Comparison of ENCODE assay signal across 15 cellular contexts in the genomic region with DNA sequence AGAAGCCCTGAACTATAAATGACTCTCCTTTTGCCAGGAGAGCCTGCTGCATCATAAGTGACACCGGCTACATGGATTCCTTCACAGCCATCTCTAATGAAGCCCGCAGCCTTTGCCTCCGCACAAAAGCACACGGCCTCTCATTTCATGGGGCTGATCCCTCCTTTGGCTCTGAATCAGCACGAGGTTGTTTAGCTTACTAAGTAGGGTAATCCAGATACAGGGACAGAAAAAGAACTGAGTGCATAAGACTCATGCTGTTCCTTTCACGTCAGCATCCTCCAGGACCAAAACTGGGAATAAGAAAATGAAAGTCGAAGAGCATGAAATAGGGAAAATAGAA.
DNase-seq lines count a peak whose midpoint lies in the region; TF ChIP-seq lines count a peak whose summit lies in the region.
"Had no signal": no experiment of that assay in that cellular context is flagged by ENCODE, and none has a peak within 500 bp of the region (broad histone marks: within the 10 kb centered on the region; RNA-seq: fewer than 3 reads in every experiment).

No MANE protein-coding gene starts in this region.

- TF ChIP-seq EP300 in transverse colon (IDR thresholded peaks at IDR 0.05; ENCODE audit: low read depth) = no peak

- peak overlapping the region; percentile 9 to 44 for H3K27ac ChIP-seq in mucosa of rectum (ENCODE audit: low read depth in 2 of 2, low read length in 2 of 2)
- H3K27ac ChIP-seq in transverse colon = peak overlapping the region; percentile 58 to 71 (median 63)

- no peak for TF ChIP-seq POLR2A in transverse colon (IDR thresholded peaks at IDR 0.05)

- no peaks in the 10 kb centered on the region for H3K9me3 Mint-ChIP-seq in activated naive CD4-positive, alpha-beta T cell treated with anti-CD3 and anti-CD28 coated beads for 36 hours
- H3K9me3 Mint-ChIP-seq: CD4-positive, alpha-beta memory T cell; stimulated activated naive CD8-positive, alpha-beta T cell treated with anti-CD3 and anti-CD28 coated beads, Interleukin-15, amount 100 ng/mL, for 72 hours had no signal

- H3K4me3 ChIP-seq in mucosa of rectum (ENCODE audit: low read length in 2 of 2) (no peak overlapping the region), transverse colon (no peak overlapping the region)
- H3K4me3 ChIP-seq: HAP-1 had no signal

- no peak overlapping the region for H3K4me3 Mint-ChIP-seq in activated naive CD4-positive, alpha-beta T cell treated with anti-CD3 and anti-CD28 coated beads for 36 hours
- H3K4me3 Mint-ChIP-seq: activated naive CD8-positive, alpha-beta T cell; CD4-positive, alpha-beta memory T cell; stimulated activated naive CD8-positive, alpha-beta T cell treated with anti-CD3 and anti-CD28 coated beads, Interleukin-15, amount 100 ng/mL, for 72 hours had no signal

- intact Hi-C loops in transverse colon (cut with DNase I; ENCODE audit: low total_unique reads) = no loop called here
- intact Hi-C loops in activated naive CD4-positive, alpha-beta T cell treated with anti-CD3 and anti-CD28 coated beads for 36 hours (cut with micrococcal nuclease) = no loop called here

- H3K4me1 Mint-ChIP-seq in activated naive CD4-positive, alpha-beta T cell treated with anti-CD3 and anti-CD28 coated beads for 36 hours (ENCODE audit: low read depth) = peaks cover 21% of the 10 kb centered on the region

- H3K27ac Mint-ChIP-seq in activated naive CD4-positive, alpha-beta T cell treated with anti-CD3 and anti-CD28 coated beads for 36 hours = no peak overlapping the region
- H3K27ac Mint-ChIP-seq: activated naive CD8-positive, alpha-beta T cell; CD4-positive, alpha-beta memory T cell; stimulated activated naive CD8-positive, alpha-beta T cell treated with anti-CD3 and anti-CD28 coated beads, Interleukin-15, amount 100 ng/mL, for 72 hours had no signal

- H3K27me3 ChIP-seq in mucosa of rectum (ENCODE audit: control insufficient read depth in 2 of 2, insufficient read depth in 2 of 2, low read length in 2 of 2) (no peaks in the 10 kb centered on the region), transverse colon (no peaks in the 10 kb centered on the region)
- H3K27me3 ChIP-seq: dorsolateral prefrontal cortex had no signal

- no peaks in the 10 kb centered on the region for H3K36me3 Mint-ChIP-seq in activated naive CD4-positive, alpha-beta T cell treated with anti-CD3 and anti-CD28 coated beads for 36 hours (ENCODE audit: low read depth)
- H3K36me3 Mint-ChIP-seq: activated naive CD8-positive, alpha-beta T cell; CD4-positive, alpha-beta memory T cell had no signal

- H3K9me3 ChIP-seq in mucosa of rectum (ENCODE audit: control insufficient read depth in 2 of 2, low read length in 2 of 2) (no peaks in the 10 kb centered on the region), transverse colon (no peaks in the 10 kb centered on the region)
- H3K9me3 ChIP-seq: HAP-1 had no signal

- H3K27me3 Mint-ChIP-seq in activated naive CD4-positive, alpha-beta T cell treated with anti-CD3 and anti-CD28 coated beads for 36 hours (ENCODE audit: low read depth) = no peaks in the 10 kb centered on the region
- H3K27me3 Mint-ChIP-seq: activated naive CD8-positive, alpha-beta T cell had no signal

- CTCF ChIA-PET in activated naive CD4-positive, alpha-beta T cell treated with anti-CD3 and anti-CD28 coated beads for 36 hours (lab: Charles Lee) = interaction anchor here (1.2 to 1.4 kb wide), 2 partner anchors 9 to 73 kb away, joined by 3 read pairs; no protein-coding TSS in a partner anchor

- 56 to 63% methylated on average over 2 to 7 of the region's 7 CpGs for WGBS in transverse colon (ENCODE audit: low coverage in 1 of 2), 2 donors

- DNase-seq in NCI-H146 (lab: John Stamatoyannopoulos, UW) = peak; percentile 7
- DNase-seq in NCI-H146 treated with DMSO at 0.1 percent for 48 hours (lab: John Stamatoyannopoulos, UW; ENCODE audit: unreplicated experiment) = no peak
- peak; percentile 54 for DNase-seq in ecto neural progenitor cell (ENCODE audit: low spot score)
- no peak for DNase-seq in transverse colon
- DNase-seq in activated CD4-positive, alpha-beta T cell treated with anti-CD3 and anti-CD28 coated beads for 1 hour = no peak
- no peak for DNase-seq in activated naive CD4-positive, alpha-beta T cell treated with anti-CD3 and anti-CD28 coated beads for 36 hours
- no peak for DNase-seq in epidermal melanocyte (ENCODE audit: insufficient read length, low spot score)
- DNase-seq: 8988T; CD4-positive, alpha-beta memory T cell; dorsolateral prefrontal cortex; foreskin melanocyte; stimulated activated naive CD8-positive, alpha-beta T cell treated with anti-CD3 and anti-CD28 coated beads, Interleukin-15, amount 100 ng/mL, for 72 hours had no signal

- in situ Hi-C loops in transverse colon (cut with MboI; ENCODE audit: low pct_ligation_motif_present in 1 of 4, low pct_unique_long_range_greater_than_20kb in 1 of 4, low sequenced_read_pairs in 3 of 4) = no loop called here

- no peak overlapping the region for H3K9ac ChIP-seq in mucosa of rectum (ENCODE audit: low read depth in 1 of 2, low read length in 2 of 2)

- H3K36me3 ChIP-seq in mucosa of rectum (ENCODE audit: control insufficient read depth in 2 of 2, insufficient read depth in 2 of 2, low read length in 2 of 2) = no peaks in the 10 kb centered on the region
- no peaks in the 10 kb centered on the region for H3K36me3 ChIP-seq in transverse colon
- H3K36me3 ChIP-seq: HAP-1 had no signal

- no peak for TF ChIP-seq CTCF in transverse colon (IDR thresholded peaks at IDR 0.05)

- H3K4me1 ChIP-seq in mucosa of rectum (ENCODE audit: control insufficient read depth in 2 of 2, insufficient read depth in 2 of 2, low read length in 2 of 2) (no peaks in the 10 kb centered on the region), transverse colon (peaks cover 0 to 23% (median 6%) of the 10 kb centered on the region in 4 donors)

Comparison
In these comparisons a context has a peak if more than half of its experiments do, and no peak if none do; other contexts are left out.
1. DNase-seq: peak in NCI-H146 (single experiment) and ecto neural progenitor cell (single experiment); none in NCI-H146 treated with DMSO at 0.1 percent for 48 hours (single experiment), transverse colon (single experiment), activated CD4-positive, alpha-beta T cell treated with anti-CD3 and anti-CD28 coated beads for 1 hour (single experiment), activated naive CD4-positive, alpha-beta T cell treated with anti-CD3 and anti-CD28 coated beads for 36 hours (single experiment) and epidermal melanocyte (single experiment).